ENCODE assay signal across 12 cellular contexts in the genomic region with DNA sequence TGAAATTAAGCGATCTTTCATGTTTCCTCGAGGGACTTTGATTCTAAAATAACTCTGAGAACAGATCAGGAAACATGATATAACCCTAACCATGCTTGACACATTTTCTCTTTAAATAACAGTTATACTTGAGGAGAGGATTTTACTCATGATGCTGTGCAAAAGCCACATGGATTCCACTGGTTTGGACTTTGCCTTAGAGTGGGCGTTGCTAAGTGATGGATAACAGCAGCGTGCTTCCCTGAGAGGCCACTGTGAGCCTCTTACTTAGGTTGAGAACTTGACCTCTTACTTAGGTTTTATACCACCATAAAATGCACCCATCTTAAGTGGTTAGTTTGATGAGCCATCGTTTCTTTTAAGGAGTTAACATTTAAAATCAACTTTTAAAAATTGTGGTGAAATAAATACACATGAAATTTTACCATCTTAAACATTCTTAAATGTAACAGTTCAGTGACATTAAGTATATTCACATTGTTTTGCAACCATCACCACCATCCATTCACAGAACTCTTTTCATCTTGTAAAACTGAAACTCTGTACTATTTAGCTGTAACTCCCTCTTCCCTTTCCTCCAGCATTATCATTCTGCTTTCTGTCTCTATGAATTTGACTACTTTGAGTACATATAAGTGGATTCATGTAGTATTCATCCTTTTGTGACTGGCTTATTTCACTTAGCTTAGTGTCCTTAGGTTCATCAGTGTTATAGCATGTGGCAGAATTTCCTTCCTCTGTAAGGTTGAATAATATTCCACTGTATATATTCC. TPM values are rescaled to one million over a fixed set of nuclear protein-coding genes. Genes with fewer than 3 reads are reported as not detected.
DNase-seq lines count a peak whose midpoint lies in the region; ATAC-seq and TF ChIP-seq lines count a peak whose summit lies in the region.
"Had no signal": no experiment of that assay in that cellular context is flagged by ENCODE, and none has a peak within 500 bp of the region (broad histone marks: within the 10 kb centered on the region; RNA-seq: fewer than 3 reads in every experiment).

No MANE protein-coding gene starts in this region.

- H3K4me3 ChIP-seq in heart right ventricle, result no peak overlapping the region
- H3K4me3 ChIP-seq: uterus had no signal

- H3K27me3 ChIP-seq in heart right ventricle, result no peaks in the 10 kb centered on the region
- H3K27me3 ChIP-seq: uterus had no signal

- intact Hi-C loops in activated CD4-positive, alpha-beta T cell treated with anti-CD3 and anti-CD28 coated beads, Interleukin-2, amount 10 ng/mL, durations not matched to agents 24 days and 14 days (cut with micrococcal nuclease), result loop anchor here (1.0 to 2.0 kb wide), 2 partner anchors 11 to 22 kb away; a partner anchor contains a TSS
- intact Hi-C loops in heart right ventricle (cut with DNase I), result loop anchor here in 1 of 10 donors (10.0 kb wide), 1 partner anchor 50 kb away; no protein-coding TSS in a partner anchor

- H3K4me3 Mint-ChIP-seq in activated CD4-positive, alpha-beta T cell treated with anti-CD3 and anti-CD28 coated beads, Interleukin-2, amount 10 ng/mL, durations not matched to agents 24 days and 14 days, result peak overlapping the region; percentile 67
- H3K4me3 Mint-ChIP-seq: T-cell had no signal

- peak; percentile 61 for ATAC-seq in stimulated activated naive CD8-positive, alpha-beta T cell treated with anti-CD3 and anti-CD28 coated beads, Interleukin-15, Interleukin-2, amounts not matched to agents 100 U/mL and 50 U/mL, for 24 hours
- ATAC-seq in heart right ventricle (no peak), GM18505 (IDR thresholded peaks at IDR 0.05; ENCODE audit: unreplicated experiment) (no peak)
- ATAC-seq: T-cell had no signal

- TF ChIP-seq POLR2A in GM18505 (IDR thresholded peaks at IDR 0.05; ENCODE audit: borderline replicate concordance, extremely low read depth, insufficient read depth, insufficient read length), result no peak

- peak overlapping the region; percentile 86 for H3K27ac Mint-ChIP-seq in activated CD4-positive, alpha-beta T cell treated with anti-CD3 and anti-CD28 coated beads, Interleukin-2, amount 10 ng/mL, durations not matched to agents 24 days and 14 days

- H3K27ac ChIP-seq in heart right ventricle, result no peak overlapping the region
- H3K27ac ChIP-seq: uterus had no signal

- peaks cover 0 to 45% (median 21%) of the 10 kb centered on the region in 9 donors for H3K4me1 ChIP-seq in heart right ventricle

- WGBS in heart right ventricle, 2 donors, result 87 to 89% methylated on average over 5 of the region's 5 CpGs

- peaks cover 3% of the 10 kb centered on the region for H3K9me3 Mint-ChIP-seq in activated CD4-positive, alpha-beta T cell treated with anti-CD3 and anti-CD28 coated beads, Interleukin-2, amount 10 ng/mL, durations not matched to agents 24 days and 14 days
- H3K9me3 Mint-ChIP-seq: T-cell had no signal

- H3K36me3 ChIP-seq in heart right ventricle, result no peaks in the 10 kb centered on the region
- H3K36me3 ChIP-seq: uterus had no signal

- no peak for DNase-seq in activated CD4-positive, alpha-beta T cell treated with anti-CD3 and anti-CD28 coated beads, Interleukin-2, amount 10 ng/mL, durations not matched to agents 24 days and 14 days
- no peak for DNase-seq in activated CD4-positive, alpha-beta T cell treated with anti-CD3 and anti-CD28 coated beads for 48 hours
- DNase-seq in LHCN-M2 (ENCODE audit: low read depth) (peak; percentile 34), fibroblast of peridontal ligament (ENCODE audit: extremely low read depth) (peak; percentile 84), heart right ventricle (no peak), germinal center (ENCODE audit: low spot score) (no peak)
- no peak for DNase-seq in stimulated activated naive CD8-positive, alpha-beta T cell treated with anti-CD3 and anti-CD28 coated beads, Interleukin-15, Interleukin-2, amounts not matched to agents 100 U/mL and 50 U/mL, for 24 hours
- DNase-seq: ACHN; stimulated activated CD4-positive, alpha-beta T cell treated with anti-CD3 and anti-CD28 coated beads, Interleukin-4, amount 100 ng/mL, for 4 hours; T-cell; uterus had no signal

- TF ChIP-seq CTCF in heart right ventricle (IDR thresholded peaks at IDR 0.05), result no peak

- no peaks in the 10 kb centered on the region for H3K27me3 Mint-ChIP-seq in activated CD4-positive, alpha-beta T cell treated with anti-CD3 and anti-CD28 coated beads, Interleukin-2, amount 10 ng/mL, durations not matched to agents 24 days and 14 days
- H3K27me3 Mint-ChIP-seq: T-cell had no signal

- H3K36me3 Mint-ChIP-seq in activated CD4-positive, alpha-beta T cell treated with anti-CD3 and anti-CD28 coated beads, Interleukin-2, amount 10 ng/mL, durations not matched to agents 24 days and 14 days (ENCODE audit: low read depth), result peaks cover 33% of the 10 kb centered on the region

- peaks cover 50% of the 10 kb centered on the region for H3K4me1 Mint-ChIP-seq in activated CD4-positive, alpha-beta T cell treated with anti-CD3 and anti-CD28 coated beads, Interleukin-2, amount 10 ng/mL, durations not matched to agents 24 days and 14 days

- H3K9me3 ChIP-seq in heart right ventricle, result no peaks in the 10 kb centered on the region
- H3K9me3 ChIP-seq: uterus had no signal

RNA-seq across cellular contexts. Expression of a gene that starts 22.5 kb away (rescaled TPM):
- 47.4 and 49.0 TPM in 2 replicates for total RNA-seq in activated CD4-positive, alpha-beta T cell treated with anti-CD3 and anti-CD28 coated beads, Interleukin-2, amount 10 ng/mL, durations not matched to agents 24 days and 14 days
- total RNA-seq in LHCN-M2 (2014; rRNA removed), result 29.0 and 33.6 TPM in 2 replicates
- polyA plus RNA-seq in LHCN-M2 (2012), result 95.8 TPM
- total RNA-seq in heart right ventricle, result 10 to 100 TPM; 17.9 to 36.7 (median 26.2) TPM
- polyA plus RNA-seq in heart right ventricle, result 10 to 100 TPM; 12.0 to 20.2 TPM

Comparison
In these comparisons a context has a peak if more than half of its experiments do, and no peak if none do; other contexts are left out.
1. DNase-seq: peak in LHCN-M2 (single experiment) and fibroblast of peridontal ligament (single experiment); none in activated CD4-positive, alpha-beta T cell treated with anti-CD3 and anti-CD28 coated beads, Interleukin-2, amount 10 ng/mL, durations not matched to agents 24 days and 14 days (single experiment), activated CD4-positive, alpha-beta T cell treated with anti-CD3 and anti-CD28 coated beads for 48 hours (single experiment), stimulated activated naive CD8-positive, alpha-beta T cell treated with anti-CD3 and anti-CD28 coated beads, Interleukin-15, Interleukin-2, amounts not matched to agents 100 U/mL and 50 U/mL, for 24 hours (single experiment), heart right ventricle (0 of 2) and germinal center (single experiment).